Comparison of ENCODE assay signal across 10 cellular contexts in genomic region chr3:185236969-185237368, GRCh38.
"Had no signal": no experiment of that assay in that cellular context is flagged by ENCODE, and none has a peak within 500 bp of the region (broad histone marks: within the 10 kb centered on the region; RNA-seq: fewer than 3 reads in every experiment).

No MANE protein-coding gene starts in this region.

- H3K9ac ChIP-seq: GM23248, KMS-11 had no signal

- ATAC-seq: HCT116 had no signal

- H3K4me1 ChIP-seq: HAP-1 had no signal

- H3K4me3 ChIP-seq: GM23248, HAP-1 had no signal

- DNase-seq: GM23248, GOT3, H7, HFFc6, IMR-90, KBM-7 had no signal

- H3K9me3 ChIP-seq: HAP-1 had no signal

- H3K4me2 ChIP-seq: KMS-11 had no signal

- H3K36me3 ChIP-seq: HAP-1 had no signal

- H2AFZ ChIP-seq: GM23248 had no signal

- H3K27ac ChIP-seq: GM23248, HL-60, KMS-11 had no signal

- H3K27ac Mint-ChIP-seq: HFFc6 had no signal

- H3K4me3 Mint-ChIP-seq: HFFc6 had no signal
